ENCODE assay signal across 9 cellular contexts in genomic region chr4:186137193-186137792, GRCh38. TPM values are rescaled to one million over a fixed set of nuclear protein-coding genes. Genes with fewer than 3 reads are reported as not detected.
A peak's percentile ranks its signal among the peaks of the same experiment; 100 is the strongest.
DNase-seq lines count a peak whose midpoint lies in the region; ATAC-seq, FAIRE-seq and TF ChIP-seq lines count a peak whose summit lies in the region.
"Had no signal": no experiment of that assay in that cellular context is flagged by ENCODE, and none has a peak within 500 bp of the region (broad histone marks: within the 10 kb centered on the region; RNA-seq: fewer than 3 reads in every experiment).

No MANE protein-coding gene starts in this region.

- peaks cover 16% of the 10 kb centered on the region for H3K4me1 Mint-ChIP-seq in GM23338

- H3K4me3 Mint-ChIP-seq in GM23338, result no peak overlapping the region
- H3K4me3 Mint-ChIP-seq: T-helper 1 cell treated with Interleukin-12 subunit alpha and Interleukin-12 subunit beta and Interleukin-4 antibody, amounts not matched to agents 30 μg/mL and 1 μg/mL, for 36 hours had no signal

- 61 to 73% (median 69%) methylated on average over 6 of the region's 6 CpGs for WGBS in small intestine, 3 donors

- H3K9me3 Mint-ChIP-seq in GM23338, result no peaks in the 10 kb centered on the region
- H3K9me3 Mint-ChIP-seq: T-helper 1 cell treated with Interleukin-12 subunit alpha and Interleukin-12 subunit beta and Interleukin-4 antibody, amounts not matched to agents 30 μg/mL and 1 μg/mL, for 36 hours had no signal

- no peaks in the 10 kb centered on the region for H3K79me2 ChIP-seq in DND-41 (ENCODE audit: insufficient read depth, low read length)
- no peaks in the 10 kb centered on the region for H3K79me2 ChIP-seq in GM23338 (replicated peaks; ENCODE audit: insufficient read depth)
- no peaks in the 10 kb centered on the region for H3K79me2 ChIP-seq in fibroblast of lung (ENCODE audit: control insufficient read depth, insufficient read depth, low read length)

- H3K9me2 ChIP-seq in GM23338 (ENCODE audit: insufficient read depth), result no peaks in the 10 kb centered on the region

- H3K9ac ChIP-seq in DND-41 (ENCODE audit: low read depth, low read length), result no peak overlapping the region
- no peak overlapping the region for H3K9ac ChIP-seq in fibroblast of lung (ENCODE audit: insufficient read depth, low read length)

- H3K4me2 ChIP-seq in DND-41 (ENCODE audit: insufficient read depth, low read length) (no peak overlapping the region), GM23338 (no peak overlapping the region), fibroblast of lung (ENCODE audit: extremely low read depth, insufficient read depth, low read length) (peak overlapping the region; percentile 23)

- no peak for DNase-seq in DND-41
- peak; percentile 34 for DNase-seq in GM23338 (ENCODE audit: low spot score)
- DNase-seq in OCI-M1 (lab: John Stamatoyannopoulos, UW), result peak; percentile 57
- DNase-seq in fibroblast of lung (ENCODE audit: low read depth in 2 of 2), result peak; percentile 14 to 47
- peak; percentile 37 for DNase-seq in small intestine
- no peak for DNase-seq in activated CD4-positive, alpha-beta T cell treated with anti-CD3 and anti-CD28 coated beads, Interleukin-2, amount 50 U/mL, for 48 hours
- DNase-seq in D341Med (ENCODE audit: low spot score), result no peak

- TF ChIP-seq CTCF in DND-41 (IDR thresholded peaks at IDR 0.05; ENCODE audit: borderline replicate concordance, extremely low read depth, low read length, poor library complexity, severe bottlenecking) (peak; percentile 62), GM23338 (conservative IDR thresholded peaks at IDR 0.05; ENCODE audit: low read depth in 2 of 2) (peak; percentile 60 to 78), fibroblast of lung (conservative IDR thresholded peaks at IDR 0.05 in 1 of 2, IDR thresholded peaks at IDR 0.05 in 1 of 2; ENCODE audit: low read depth in 1 of 2, low read length in 2 of 2) (peak; percentile 67 to 71)

- H4K20me1 ChIP-seq in DND-41 (ENCODE audit: insufficient read depth, low read length) (no peaks in the 10 kb centered on the region), GM23338 (replicated peaks; ENCODE audit: insufficient read depth) (no peaks in the 10 kb centered on the region), fibroblast of lung (ENCODE audit: control insufficient read depth, extremely low read depth, insufficient read depth, low read length) (no peaks in the 10 kb centered on the region)

- no peak overlapping the region for H3K4me3 ChIP-seq in DND-41 (ENCODE audit: low read depth in 1 of 2, low read length in 2 of 2)
- no peak overlapping the region for H3K4me3 ChIP-seq in GM23338
- no peak overlapping the region for H3K4me3 ChIP-seq in fibroblast of lung (replicated peaks in 1 of 4; ENCODE audit: control extremely low read depth in 1 of 4, insufficient read depth in 1 of 4, low read depth in 3 of 4, low read length in 4 of 4)
- H3K4me3 ChIP-seq in small intestine (ENCODE audit: low read depth in 1 of 2, low read length in 2 of 2), result no peak overlapping the region

- no peaks in the 10 kb centered on the region for H3F3A ChIP-seq in GM23338 (replicated peaks; ENCODE audit: low read depth)

- ATAC-seq in DND-41 (ENCODE audit: insufficient read depth, low read depth), result peak; percentile 49; the same call in 1 of the 3 replicates
- no peak for ATAC-seq in GM23338
- ATAC-seq in HG03097 (IDR thresholded peaks at IDR 0.05; ENCODE audit: low FRiP score, unreplicated experiment), result no peak

- H3K27ac ChIP-seq in DND-41 (ENCODE audit: low read length) (no peak overlapping the region), GM23338 (ENCODE audit: low read depth) (no peak overlapping the region), fibroblast of lung (ENCODE audit: insufficient read depth, low read length) (no peak overlapping the region), small intestine (ENCODE audit: low read depth in 1 of 2, low read length in 1 of 2) (no peak overlapping the region)

- no peak overlapping the region for H2AFZ ChIP-seq in DND-41 (ENCODE audit: low read depth, low read length)
- H2AFZ ChIP-seq in GM23338, result no peak overlapping the region
- no peak overlapping the region for H2AFZ ChIP-seq in fibroblast of lung (ENCODE audit: low read length)

- H3K4me1 ChIP-seq in DND-41 (ENCODE audit: insufficient read depth, low read length) (no peaks in the 10 kb centered on the region), GM23338 (ENCODE audit: insufficient read depth) (peaks cover 5% of the 10 kb centered on the region; the same call in 1 of the 2 replicates), fibroblast of lung (ENCODE audit: control insufficient read depth, extremely low read depth, insufficient read depth, low read length) (no peaks in the 10 kb centered on the region), small intestine (ENCODE audit: control insufficient read depth in 2 of 2, insufficient read depth in 1 of 2, low read depth in 1 of 2, low read length in 1 of 2) (peaks cover 0 to 3% of the 10 kb centered on the region in 2 donors)

- no peak overlapping the region for H3K27ac Mint-ChIP-seq in GM23338
- H3K27ac Mint-ChIP-seq: T-helper 1 cell treated with Interleukin-12 subunit alpha and Interleukin-12 subunit beta and Interleukin-4 antibody, amounts not matched to agents 30 μg/mL and 1 μg/mL, for 36 hours had no signal

- peak; percentile 19 for FAIRE-seq in small intestine (lab: Jason Lieb, UNC)

- peaks cover 5% of the 10 kb centered on the region for H3K27me3 Mint-ChIP-seq in GM23338 (ENCODE audit: insufficient read depth, low read depth, poor library complexity)

- H3K36me3 ChIP-seq in DND-41 (ENCODE audit: insufficient read depth, low read length), result no peaks in the 10 kb centered on the region
- no peaks in the 10 kb centered on the region for H3K36me3 ChIP-seq in GM23338 (ENCODE audit: insufficient read depth)
- H3K36me3 ChIP-seq in fibroblast of lung (ENCODE audit: control insufficient read depth, insufficient read depth, low read length), result no peaks in the 10 kb centered on the region
- H3K36me3 ChIP-seq in small intestine (ENCODE audit: control insufficient read depth in 2 of 2, insufficient read depth in 2 of 2, low read length in 2 of 2), result no peaks in the 10 kb centered on the region

- H3K36me3 Mint-ChIP-seq in GM23338 (ENCODE audit: low read depth), result no peaks in the 10 kb centered on the region

- peaks cover 6% of the 10 kb centered on the region for H3K27me3 ChIP-seq in DND-41 (ENCODE audit: insufficient read depth, low read length, poor library complexity)
- H3K27me3 ChIP-seq in GM23338 (ENCODE audit: insufficient read depth), result no peaks in the 10 kb centered on the region
- H3K27me3 ChIP-seq in fibroblast of lung (ENCODE audit: control insufficient read depth, insufficient read depth, low read length), result no peaks in the 10 kb centered on the region
- no peaks in the 10 kb centered on the region for H3K27me3 ChIP-seq in small intestine (ENCODE audit: control insufficient read depth in 2 of 2, insufficient read depth in 2 of 2, low read length in 2 of 2)

- H3K9me3 ChIP-seq in DND-41 (ENCODE audit: insufficient read depth, low read length, severe bottlenecking) (no peaks in the 10 kb centered on the region), fibroblast of lung (ENCODE audit: control insufficient read depth, insufficient read depth, low read depth, low read length) (no peaks in the 10 kb centered on the region), small intestine (ENCODE audit: control insufficient read depth, low read depth) (no peaks in the 10 kb centered on the region)

TF ChIP-seq in GM23338, 12 proteins besides CTCF, POLR2A, EP300 and RAD21 (continues in another document):
- TF ChIP-seq ETS1 (IDR thresholded peaks at IDR 0.05) (no peak), ZNF331 (CRISPR knock-in tag; IDR thresholded peaks at IDR 0.05; ENCODE audit: low read depth) (no peak), EZH2phosphoT487 (IDR thresholded peaks at IDR 0.05; ENCODE audit: unreplicated experiment) (no peak), EZH2 (IDR thresholded peaks at IDR 0.05; ENCODE audit: low read depth, unreplicated experiment) (no peak), STAT1 (IDR thresholded peaks at IDR 0.05; ENCODE audit: unreplicated experiment) (no peak), NANOG (IDR thresholded peaks at IDR 0.05; ENCODE audit: borderline replicate concordance) (no peak), ZNF114 (CRISPR knock-in tag; IDR thresholded peaks at IDR 0.05) (no peak), POLR2AphosphoS5 (IDR thresholded peaks at IDR 0.05; ENCODE audit: low read depth) (no peak), JUNB (IDR thresholded peaks at IDR 0.05; ENCODE audit: unreplicated experiment) (no peak)

RNA-seq across cellular contexts. Expression of gene FAM149A, which starts 32.8 kb away (rescaled TPM):
- 13.3 and 22.5 TPM in 2 replicates for total RNA-seq in GM23338 (2014; rRNA removed; shearing (Covaris generic))
- 10.8 and 11.6 TPM in 2 replicates for polyA plus RNA-seq in GM23338 (2016; fragmentation: Nextera tagmentation; extraction: Ambion mirVana)
- total RNA-seq in fibroblast of lung, result 9.4 and 11.3 TPM in 2 replicates
- polyA plus RNA-seq in fibroblast of lung, result 2.3 and 5.6 TPM in 2 replicates
- 2.7 and 4.8 TPM in 2 replicates for polyA plus RNA-seq in fibroblast of lung (2012)
- 12.3 TPM in 1 of 2 replicates, not detected in the other for polyA minus RNA-seq in fibroblast of lung (ENCODE audit: low replicate concordance)
- 10 to 100 TPM in 1 of 3 donors, 1 to 10 TPM in 2; 6.8 to 11.4 (median 7.6) TPM for polyA plus RNA-seq in small intestine

RNA-seq across cellular contexts. Expression of gene CYP4V2, which starts 54.1 kb away (rescaled TPM):
- 3.1 and 3.4 TPM in 2 replicates for total RNA-seq in GM23338 (2014; rRNA removed; shearing (Covaris generic))
- polyA plus RNA-seq in GM23338 (2016; fragmentation: Nextera tagmentation; extraction: Ambion mirVana), result 1.4 and 1.5 TPM in 2 replicates
- total RNA-seq in fibroblast of lung, result 27.2 and 37.8 TPM in 2 replicates
- 8.2 and 17.2 TPM in 2 replicates for polyA plus RNA-seq in fibroblast of lung
- 4.5 and 9.0 TPM in 2 replicates for polyA plus RNA-seq in fibroblast of lung (2012)
- polyA minus RNA-seq in fibroblast of lung (ENCODE audit: low replicate concordance), result 0.86 and 1.7 TPM in 2 replicates
- 10 to 100 TPM; 19.5 to 28.6 (median 23.0) TPM for polyA plus RNA-seq in small intestine

Comparison
In these comparisons a context has a peak if more than half of its experiments do, and no peak if none do; other contexts are left out.
1. DNase-seq: peak in GM23338 (single experiment), OCI-M1 (single experiment), fibroblast of lung (2 of 2) and small intestine (single experiment); none in DND-41 (single experiment), activated CD4-positive, alpha-beta T cell treated with anti-CD3 and anti-CD28 coated beads, Interleukin-2, amount 50 U/mL, for 48 hours (0 of 2) and D341Med (single experiment).
2. Peak in every context shown above with its lines, with median percentiles within 50 percentile points of each other: CTCF ChIP-seq.